ENCODE assay signal across 8 cellular contexts in genomic region chr16:67562918-67563707, GRCh38. TPM values are rescaled to one million over a fixed set of nuclear protein-coding genes. Genes with fewer than 3 reads are reported as not detected.
DNase-seq lines count a peak whose midpoint lies in the region; ATAC-seq, FAIRE-seq and TF ChIP-seq lines count a peak whose summit lies in the region.

No MANE protein-coding gene starts in this region.

- H3K9me3 ChIP-seq in upper lobe of left lung, result no peaks in the 10 kb centered on the region

- DNase-seq in AG20443 (ENCODE audit: low spot score) (peak; percentile 56), RCC 7860 (ENCODE audit: low spot score) (peak; percentile 30), globus pallidus (ENCODE audit: low spot score) (peak; percentile 58), omental fat pad (ENCODE audit: low spot score) (no peak), upper lobe of left lung (peak; percentile 58 to 93)
- peak; percentile 61 for DNase-seq in activated naive CD4-positive, alpha-beta T cell treated with Interleukin-2 at 50 U/mL for 16 hours

- ATAC-seq in GM18861 (IDR thresholded peaks at IDR 0.05; ENCODE audit: unreplicated experiment), result peak; percentile 12
- peak; percentile 14 for ATAC-seq in HG03135 (IDR thresholded peaks at IDR 0.05; ENCODE audit: unreplicated experiment)
- peak; percentile 7 for ATAC-seq in omental fat pad (ENCODE audit: low FRiP score)
- ATAC-seq in upper lobe of left lung (ENCODE audit: low FRiP score in 2 of 2), result peak in 1 of 2 donors; percentile 17

- H3K36me3 ChIP-seq in upper lobe of left lung, result no peaks in the 10 kb centered on the region

- no peak for FAIRE-seq in RCC 7860 (lab: Jason Lieb, UNC)

- H3K4me3 ChIP-seq in upper lobe of left lung, result peak overlapping the region; percentile 72 to 95 (median 88)

- TF ChIP-seq CTCF in omental fat pad (IDR thresholded peaks at IDR 0.05) (no peak), upper lobe of left lung (IDR thresholded peaks at IDR 0.05) (peak in 3 of 6 experiments; percentile 34 to 58 (median 35))

- H3K27ac ChIP-seq in upper lobe of left lung, result peak overlapping the region; percentile 98 to 100 (median 98)

- no peaks in the 10 kb centered on the region for H3K27me3 ChIP-seq in upper lobe of left lung

- TF ChIP-seq EP300 in upper lobe of left lung (IDR thresholded peaks at IDR 0.05), result no peak

- WGBS in upper lobe of left lung, 2 donors, result 0% methylated on average over 5 to 44 of the region's 96 CpGs

- peaks cover 23 to 43% (median 29%) of the 10 kb centered on the region in 4 donors for H3K4me1 ChIP-seq in upper lobe of left lung

- TF ChIP-seq POLR2A in upper lobe of left lung (IDR thresholded peaks at IDR 0.05), result peak in 2 of 4 donors; percentile 32 to 44

RNA-seq across cellular contexts. Expression of gene CTCF, which starts 0.8 kb away (rescaled TPM):
- total RNA-seq in omental fat pad (10 to 100 TPM; 24.2 to 42.9 (median 28.2) TPM), upper lobe of left lung (10 to 100 TPM; 29.7 to 42.6 (median 34.2) TPM)

RNA-seq across cellular contexts. Expression of gene RIPOR1, which starts 34.5 kb away (rescaled TPM):
- total RNA-seq in omental fat pad, result 10 to 100 TPM; 27.4 to 91.1 (median 64.8) TPM
- 100 to 1,000 TPM in 4 of 6 donors, 10 to 100 TPM in 2; 76.9 to 183 (median 113) TPM for total RNA-seq in upper lobe of left lung
